ENCODE assay signal across 2 cellular contexts in the genomic region with DNA sequence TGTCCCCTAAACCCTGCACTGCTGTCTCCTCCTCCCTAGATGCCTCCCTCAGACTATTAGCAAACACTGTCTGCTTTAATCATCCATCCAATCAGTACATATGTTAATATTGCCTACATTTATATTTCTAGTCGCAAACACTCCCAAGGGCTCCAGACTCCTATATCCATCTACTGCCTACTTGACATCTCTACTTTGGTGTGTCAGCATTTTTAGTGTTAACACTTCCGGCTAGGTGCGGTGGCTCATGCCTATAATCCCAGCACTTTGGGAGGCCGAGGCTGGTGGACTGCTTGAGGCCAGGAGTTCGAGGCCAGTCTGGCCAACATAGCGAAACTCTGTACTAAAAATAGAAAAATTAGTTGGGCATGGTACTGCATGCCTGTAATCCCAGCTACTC.
TF ChIP-seq lines count a peak whose summit lies in the region.

No MANE protein-coding gene starts in this region.

TF ChIP-seq in A549, 52 proteins besides CTCF, POLR2A, EP300 and RAD21:
- TF ChIP-seq, protein P1, sequence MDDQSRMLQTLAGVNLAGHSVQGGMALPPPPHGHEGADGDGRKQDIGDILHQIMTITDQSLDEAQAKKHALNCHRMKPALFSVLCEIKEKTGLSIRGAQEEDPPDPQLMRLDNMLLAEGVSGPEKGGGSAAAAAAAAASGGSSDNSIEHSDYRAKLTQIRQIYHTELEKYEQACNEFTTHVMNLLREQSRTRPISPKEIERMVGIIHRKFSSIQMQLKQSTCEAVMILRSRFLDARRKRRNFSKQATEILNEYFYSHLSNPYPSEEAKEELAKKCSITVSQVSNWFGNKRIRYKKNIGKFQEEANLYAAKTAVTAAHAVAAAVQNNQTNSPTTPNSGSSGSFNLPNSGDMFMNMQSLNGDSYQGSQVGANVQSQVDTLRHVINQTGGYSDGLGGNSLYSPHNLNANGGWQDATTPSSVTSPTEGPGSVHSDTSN (IDR thresholded peaks at IDR 0.05): no peak
- TF ChIP-seq CEBPB (IDR thresholded peaks at IDR 0.05): no peak
- peak; percentile 63 for TF ChIP-seq MAFK (IDR thresholded peaks at IDR 0.05; ENCODE audit: partially characterized antibody)

TF ChIP-seq in K562, 482 proteins besides CTCF, POLR2A, EP300 and RAD21:
- TF ChIP-seq C11orf30 (IDR thresholded peaks at IDR 0.05; ENCODE audit: low read depth): peak; percentile 25; the same call in 1 of the 2 replicates
- no peak for TF ChIP-seq RAD51 (IDR thresholded peaks at IDR 0.05; ENCODE audit: borderline replicate concordance, low read depth)
- TF ChIP-seq, protein P2, sequence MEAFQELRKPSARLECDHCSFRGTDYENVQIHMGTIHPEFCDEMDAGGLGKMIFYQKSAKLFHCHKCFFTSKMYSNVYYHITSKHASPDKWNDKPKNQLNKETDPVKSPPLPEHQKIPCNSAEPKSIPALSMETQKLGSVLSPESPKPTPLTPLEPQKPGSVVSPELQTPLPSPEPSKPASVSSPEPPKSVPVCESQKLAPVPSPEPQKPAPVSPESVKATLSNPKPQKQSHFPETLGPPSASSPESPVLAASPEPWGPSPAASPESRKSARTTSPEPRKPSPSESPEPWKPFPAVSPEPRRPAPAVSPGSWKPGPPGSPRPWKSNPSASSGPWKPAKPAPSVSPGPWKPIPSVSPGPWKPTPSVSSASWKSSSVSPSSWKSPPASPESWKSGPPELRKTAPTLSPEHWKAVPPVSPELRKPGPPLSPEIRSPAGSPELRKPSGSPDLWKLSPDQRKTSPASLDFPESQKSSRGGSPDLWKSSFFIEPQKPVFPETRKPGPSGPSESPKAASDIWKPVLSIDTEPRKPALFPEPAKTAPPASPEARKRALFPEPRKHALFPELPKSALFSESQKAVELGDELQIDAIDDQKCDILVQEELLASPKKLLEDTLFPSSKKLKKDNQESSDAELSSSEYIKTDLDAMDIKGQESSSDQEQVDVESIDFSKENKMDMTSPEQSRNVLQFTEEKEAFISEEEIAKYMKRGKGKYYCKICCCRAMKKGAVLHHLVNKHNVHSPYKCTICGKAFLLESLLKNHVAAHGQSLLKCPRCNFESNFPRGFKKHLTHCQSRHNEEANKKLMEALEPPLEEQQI (IDR thresholded peaks at IDR 0.05): no peak
- TF ChIP-seq MAFG (tag; conservative IDR thresholded peaks at IDR 0.05): 0 out of 2 replicates have a peak, but pooled peaks have one; percentile 36
- peak; percentile 63 for TF ChIP-seq ZNF316 (IDR thresholded peaks at IDR 0.05)
